ENCODE assay signal across 23 cellular contexts in the genomic region with DNA sequence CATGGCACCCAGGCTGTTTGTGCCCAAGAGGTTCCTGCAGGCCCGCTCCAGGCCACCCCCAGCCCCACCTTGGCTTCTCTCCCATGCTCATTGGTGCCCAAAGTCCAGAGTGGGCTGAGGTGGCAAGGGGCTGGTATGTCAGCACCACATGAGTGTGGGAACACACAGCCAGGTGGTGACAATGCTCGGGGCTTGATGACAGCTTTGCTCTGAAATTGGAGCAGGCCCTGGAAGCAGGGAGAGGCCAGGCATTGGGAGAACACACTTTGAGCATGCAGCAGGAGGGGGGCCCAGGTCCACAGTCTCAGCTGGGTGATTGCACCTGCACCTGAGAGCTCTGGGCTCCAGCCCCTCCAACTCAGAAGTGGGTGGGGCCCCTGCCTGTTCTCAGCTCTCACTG.
"Had no signal": no experiment of that assay in that cellular context is flagged by ENCODE, and none has a peak within 500 bp of the region (broad histone marks: within the 10 kb centered on the region; RNA-seq: fewer than 3 reads in every experiment).

No MANE protein-coding gene starts in this region.

- H3K36me3 ChIP-seq: colonic mucosa, gastrocnemius medialis, ovary, spleen, suprapubic skin had no signal

- H3K4me3 ChIP-seq: colonic mucosa, gastrocnemius medialis, ovary, psoas muscle, skin epidermis, spleen, suprapubic skin had no signal

- FAIRE-seq: keratinocyte had no signal

- H3K27me3 ChIP-seq: colonic mucosa, gastrocnemius medialis, ovary, spleen, suprapubic skin had no signal

- ATAC-seq: esophagus mucosa; gastrocnemius medialis; left lobe of liver; naive thymus-derived CD8-positive, alpha-beta T cell; psoas muscle; right cardiac atrium; stimulated activated naive B cell treated with anti-CD40 and anti-IgM and Interleukin-4, amounts not matched to agents 10 μg/mL and 1 μg/mL and 100 μg/mL, for 72 hours; stimulated activated naive CD8-positive, alpha-beta T cell treated with anti-CD3 and anti-CD28 coated beads, Interleukin-15, amount 100 ng/mL, for 72 hours had no signal

- DNase-seq: colonic mucosa; effector CD8-positive, alpha-beta T cell; endodermal cell; foreskin fibroblast; gastrocnemius medialis; head of caudate nucleus; naive thymus-derived CD8-positive, alpha-beta T cell; nephron progenitor cell; occipital lobe; ovary; psoas muscle; spleen; stimulated activated CD4-positive, alpha-beta T cell treated with anti-CD3 and anti-CD28 coated beads, Interleukin-4, amount 100 ng/mL, for 4 hours; stimulated activated naive B cell treated with anti-CD40 and anti-IgM and Interleukin-4, amounts not matched to agents 10 μg/mL and 1 μg/mL and 100 μg/mL, for 72 hours; stimulated activated naive CD8-positive, alpha-beta T cell treated with anti-CD3 and anti-CD28 coated beads, Interleukin-15, amount 100 ng/mL, for 72 hours; trophoblast cell had no signal

- H3K4me1 ChIP-seq: colonic mucosa, gastrocnemius medialis, psoas muscle, spleen, suprapubic skin had no signal

- H3K27ac ChIP-seq: colonic mucosa, epithelial cell of prostate, gastrocnemius medialis, ovary, psoas muscle, skin epidermis, spleen, suprapubic skin had no signal

- H3K9me3 ChIP-seq: colonic mucosa, gastrocnemius medialis, ovary, psoas muscle, suprapubic skin had no signal
